Comparison of ENCODE assay signal across 12 cellular contexts in the genomic region with DNA sequence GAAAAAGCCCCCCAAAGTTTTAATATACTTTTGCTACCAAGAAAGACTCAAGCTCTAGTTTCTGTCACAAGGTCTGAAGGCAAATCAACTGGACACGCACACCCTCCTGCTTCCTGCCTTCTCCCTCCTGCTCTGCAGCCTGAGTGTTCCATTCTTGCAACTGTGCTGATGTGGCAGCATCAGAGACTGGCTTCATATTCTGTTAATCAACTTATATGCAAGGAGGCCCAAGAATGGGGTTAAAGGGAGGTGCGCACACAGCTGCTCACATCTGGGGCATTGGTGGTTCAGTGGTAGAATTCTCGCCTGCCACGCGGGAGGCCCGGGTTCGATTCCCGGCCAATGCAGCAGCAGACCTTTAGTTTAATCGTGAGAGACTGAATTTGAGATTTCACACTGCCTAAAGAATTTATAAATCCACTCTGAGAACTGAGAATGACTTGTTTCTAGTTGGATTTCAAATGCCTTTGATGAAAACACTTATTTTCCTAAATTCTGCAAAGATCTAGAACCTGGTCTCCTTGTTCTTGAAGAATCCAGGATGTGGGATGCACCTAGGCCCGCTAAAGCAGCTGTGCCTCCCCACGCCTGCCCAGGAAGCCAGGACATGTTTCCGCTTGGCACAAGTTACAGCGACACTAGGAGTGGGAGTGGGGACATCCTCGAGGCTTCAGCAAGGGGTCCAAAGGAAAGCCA. TPM values are rescaled to one million over a fixed set of nuclear protein-coding genes. Genes with fewer than 3 reads are reported as not detected.
DNase-seq lines count a peak whose midpoint lies in the region; ATAC-seq, FAIRE-seq and TF ChIP-seq lines count a peak whose summit lies in the region.
"Had no signal": no experiment of that assay in that cellular context is flagged by ENCODE, and none has a peak within 500 bp of the region (broad histone marks: within the 10 kb centered on the region; RNA-seq: fewer than 3 reads in every experiment).

No MANE protein-coding gene starts in this region.

- H3K9me3 ChIP-seq in SJCRH30 (replicated peaks): no peaks in the 10 kb centered on the region
- H3K9me3 ChIP-seq in parathyroid adenoma (ENCODE audit: control insufficient read depth, low read length): no peaks in the 10 kb centered on the region
- no peaks in the 10 kb centered on the region for H3K9me3 ChIP-seq in kidney (ENCODE audit: control insufficient read depth in 1 of 2, low read length in 2 of 2)

- H3K36me3 ChIP-seq in SJCRH30 (no peaks in the 10 kb centered on the region), parathyroid adenoma (ENCODE audit: control insufficient read depth, insufficient read depth, low read length) (no peaks in the 10 kb centered on the region), kidney (ENCODE audit: control insufficient read depth in 1 of 2, insufficient read depth in 2 of 2, low read length in 2 of 2) (peaks cover 8 to 22% of the 10 kb centered on the region in 2 donors)

- TF ChIP-seq CTCF in parathyroid adenoma (IDR thresholded peaks at IDR 0.05) (no peak), kidney (IDR thresholded peaks at IDR 0.05; ENCODE audit: borderline replicate concordance, extremely low read depth, insufficient read depth) (no peak)

- H3K4me1 ChIP-seq in SJCRH30 (0 out of 2 replicates have a peak, but pooled peaks cover 3% of the 10 kb centered on the region), parathyroid adenoma (peaks cover 28% of the 10 kb centered on the region), kidney (ENCODE audit: control insufficient read depth in 1 of 2, insufficient read depth in 1 of 2, low read depth in 1 of 2, low read length in 2 of 2) (peaks cover 6 to 11% of the 10 kb centered on the region in 2 donors)

- H3K27me3 ChIP-seq in SJCRH30 (no peaks in the 10 kb centered on the region), parathyroid adenoma (ENCODE audit: control insufficient read depth, insufficient read depth, low read length) (no peaks in the 10 kb centered on the region)

- H3K4me3 ChIP-seq in SJCRH30 (no peak overlapping the region), parathyroid adenoma (ENCODE audit: low read depth, low read length) (no peak overlapping the region), kidney (ENCODE audit: low read length in 2 of 2) (no peak overlapping the region)

- H3K4me2 ChIP-seq in parathyroid adenoma (ENCODE audit: low read length): no peak overlapping the region

- no peak overlapping the region for H2AFZ ChIP-seq in parathyroid adenoma

- ATAC-seq in GM19455 (IDR thresholded peaks at IDR 0.05; ENCODE audit: unreplicated experiment): no peak

- peak; percentile 59 for DNase-seq in Daoy (ENCODE audit: low read depth)
- DNase-seq in SJCRH30: peak; percentile 36 to 62
- peak; percentile 75 for DNase-seq in fibroblast of peridontal ligament (ENCODE audit: extremely low read depth)
- no peak for DNase-seq in NCI-H1048 (lab: John Stamatoyannopoulos, UW)
- DNase-seq in stimulated activated CD4-positive, alpha-beta T cell treated with anti-CD3 and anti-CD28 coated beads, Interleukin-12 subunit alpha, Interleukin-12 subunit beta, amount 100 ng/mL, for 4 hours: no peak
- DNase-seq in kidney: no peak
- DNase-seq: activated CD4-positive, CD25-positive, alpha-beta regulatory T cell treated with anti-CD3 and anti-CD28 coated beads, Interleukin-2, amount 50 U/mL, for 72 hours; CD8-positive, alpha-beta memory T cell; NCI-H1092 had no signal

- intact Hi-C loops in kidney (cut with DNase I): no loop called here

- no peak overlapping the region for H3K9ac ChIP-seq in parathyroid adenoma
- peak overlapping the region in 1 of 2 donors; percentile 16 for H3K9ac ChIP-seq in kidney (ENCODE audit: low read length in 2 of 2)

- no peak for FAIRE-seq in kidney (lab: Jason Lieb, UNC)

- no peak overlapping the region for H3K27ac ChIP-seq in SJCRH30
- H3K27ac ChIP-seq in parathyroid adenoma: peak overlapping the region; percentile 51
- H3K27ac ChIP-seq in kidney (ENCODE audit: low read depth in 2 of 2, low read length in 2 of 2): peak overlapping the region in 1 of 2 donors; percentile 20
- H3K27ac ChIP-seq: epithelial cell of prostate had no signal

- H3K79me2 ChIP-seq in parathyroid adenoma: peaks cover 17% of the 10 kb centered on the region

RNA-seq across cellular contexts. Expression of a gene that starts 11.6 kb away (rescaled TPM):
- 23.8 and 37.3 TPM in 2 replicates for total RNA-seq in Daoy (2014; rRNA removed; shearing (Covaris generic))
- total RNA-seq in SJCRH30 (2014; rRNA removed; shearing (Covaris generic)): 21.3 and 24.4 TPM in 2 replicates
- total RNA-seq in kidney: 36.8 TPM
- 41.9 TPM for polyA plus RNA-seq in kidney (ENCODE audit: insufficient read depth, low read depth, low replicate concordance)

Comparison
In these comparisons a context has a peak if more than half of its experiments do, and no peak if none do; other contexts are left out.
1. DNase-seq: peak in Daoy (single experiment), SJCRH30 (2 of 2) and fibroblast of peridontal ligament (single experiment); none in NCI-H1048 (single experiment), stimulated activated CD4-positive, alpha-beta T cell treated with anti-CD3 and anti-CD28 coated beads, Interleukin-12 subunit alpha, Interleukin-12 subunit beta, amount 100 ng/mL, for 4 hours (single experiment) and kidney (single experiment).